23 cellular contexts compared by ENCODE assay signal in the genomic region with DNA sequence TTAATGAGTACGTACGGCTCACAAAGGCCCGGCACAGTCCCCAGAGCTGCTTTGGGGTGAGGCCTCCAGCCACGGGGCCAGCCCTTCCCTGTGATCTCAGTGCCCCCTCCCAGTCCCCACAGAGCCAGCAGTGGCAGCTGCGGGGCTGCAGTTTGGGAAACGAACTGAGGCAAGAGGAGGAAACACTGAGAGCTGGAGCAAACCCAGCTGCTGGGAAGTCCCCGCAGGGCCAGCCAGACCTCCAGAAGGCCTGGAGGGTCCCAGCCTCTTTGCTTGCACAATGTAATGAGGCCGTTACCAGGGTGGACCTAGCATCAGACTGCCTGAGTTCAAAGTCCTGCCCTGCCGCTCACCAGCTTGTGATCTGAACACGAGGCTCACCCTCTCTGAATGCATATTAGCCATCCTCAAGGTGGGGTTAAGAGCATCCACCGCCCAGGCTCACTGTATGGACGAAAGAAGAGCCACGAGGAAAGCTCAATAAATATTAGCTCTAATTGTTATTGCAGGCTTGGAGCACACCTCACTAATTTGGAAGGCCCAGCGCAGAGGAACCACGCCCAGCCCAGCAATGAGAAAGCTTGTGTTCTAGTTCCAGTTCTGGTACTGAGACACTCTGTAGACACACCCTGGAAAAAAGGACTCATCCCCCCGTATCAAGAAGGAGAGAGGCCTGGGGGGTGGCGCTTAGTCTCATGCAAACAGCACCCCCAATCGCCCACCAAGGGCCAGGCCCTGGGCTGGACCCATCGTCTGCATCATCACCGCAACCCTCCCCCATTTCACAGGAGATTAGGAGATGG.
DNase-seq lines count a peak whose midpoint lies in the region; ATAC-seq and TF ChIP-seq lines count a peak whose summit lies in the region.
"Had no signal": no experiment of that assay in that cellular context is flagged by ENCODE, and none has a peak within 500 bp of the region (broad histone marks: within the 10 kb centered on the region; RNA-seq: fewer than 3 reads in every experiment).

No MANE protein-coding gene starts in this region.

- TF ChIP-seq CTCF in mucosa of descending colon (IDR thresholded peaks at IDR 0.05) (no peak), smooth muscle cell (IDR thresholded peaks at IDR 0.05; ENCODE audit: borderline replicate concordance, insufficient read depth, poor library complexity, severe bottlenecking) (no peak)

- no peaks in the 10 kb centered on the region for H3F3A ChIP-seq in smooth muscle cell (ENCODE audit: low read depth)

- no peaks in the 10 kb centered on the region for H3K36me3 ChIP-seq in mucosa of descending colon (ENCODE audit: low read depth)
- no peaks in the 10 kb centered on the region for H3K36me3 ChIP-seq in smooth muscle cell (ENCODE audit: low read depth)
- H3K36me3 ChIP-seq: brain microvascular endothelial cell, colonic mucosa, MG63 had no signal

- H3K9me3 ChIP-seq in mucosa of descending colon, result no peaks in the 10 kb centered on the region
- no peaks in the 10 kb centered on the region for H3K9me3 ChIP-seq in smooth muscle cell (replicated peaks; ENCODE audit: low read depth)
- H3K9me3 ChIP-seq: colonic mucosa, MG63 had no signal

- no peak overlapping the region for H3K9ac ChIP-seq in smooth muscle cell (ENCODE audit: low read depth)

- peak; percentile 67 for ATAC-seq in mucosa of descending colon
- ATAC-seq in effector memory CD8-positive, alpha-beta T cell (replicated peaks), result no peak
- ATAC-seq: activated naive CD8-positive, alpha-beta T cell treated with anti-CD3 and anti-CD28 coated beads, Interleukin-2, amount 50 U/mL, for 24 hours had no signal

- no peaks in the 10 kb centered on the region for H3K9me3 Mint-ChIP-seq in effector memory CD8-positive, alpha-beta T cell
- H3K9me3 Mint-ChIP-seq: activated CD4-positive, alpha-beta memory T cell treated with anti-CD3 and anti-CD28 coated beads, Interleukin-2, amount 10 ng/mL, durations not matched to agents 7 days and 5 days; activated naive CD8-positive, alpha-beta T cell treated with anti-CD3 and anti-CD28 coated beads, Interleukin-2, amount 50 U/mL, for 24 hours; endodermal cell had no signal

- no peaks in the 10 kb centered on the region for H3K4me1 Mint-ChIP-seq in effector memory CD8-positive, alpha-beta T cell (ENCODE audit: low read depth in 2 of 2)
- H3K4me1 Mint-ChIP-seq: activated CD4-positive, alpha-beta memory T cell treated with anti-CD3 and anti-CD28 coated beads, Interleukin-2, amount 10 ng/mL, durations not matched to agents 7 days and 5 days; activated naive CD8-positive, alpha-beta T cell treated with anti-CD3 and anti-CD28 coated beads, Interleukin-2, amount 50 U/mL, for 24 hours; CD4-positive, CD25-positive, alpha-beta regulatory T cell had no signal

- DNase-seq in HuH-7.5 (ENCODE audit: low spot score) (peak; percentile 54), caudate nucleus (lab: John Stamatoyannopoulos, UW) (peak in 6 of 61 donors; percentile 2 to 29 (median 16)), mucosa of descending colon (peak in 1 of 3 donors; percentile 15), smooth muscle cell (lab: John Stamatoyannopoulos, UW; ENCODE audit: unreplicated experiment) (no peak), NOMO-1 (lab: John Stamatoyannopoulos, UW; ENCODE audit: unreplicated experiment in 2 of 2) (no peak)
- no peak for DNase-seq in activated CD4-positive, alpha-beta T cell treated with anti-CD3 and anti-CD28 coated beads for 4 hours
- DNase-seq in effector memory CD8-positive, alpha-beta T cell, result no peak
- DNase-seq: activated CD4-positive, alpha-beta memory T cell treated with anti-CD3 and anti-CD28 coated beads, Interleukin-2, amount 10 ng/mL, durations not matched to agents 7 days and 5 days; activated CD4-positive, CD25-positive, alpha-beta regulatory T cell; activated gamma-delta T cell; activated naive CD8-positive, alpha-beta T cell treated with anti-CD3 and anti-CD28 coated beads, Interleukin-2, amount 50 U/mL, for 24 hours; activated T-cell treated with anti-CD3 and anti-CD28 coated beads for 4 hours; brain microvascular endothelial cell; CD4-positive, CD25-positive, alpha-beta regulatory T cell; colonic mucosa; EL; MG63; NCI-H1417; NCI-H2107; NCI-H510A; stimulated activated CD4-positive, alpha-beta T cell treated with anti-CD3 and anti-CD28 coated beads, Interleukin-15, amount 100 ng/mL, for 24 hours; T-helper 9 cell had no signal

- H3K27me3 Mint-ChIP-seq in effector memory CD8-positive, alpha-beta T cell, result peaks cover 11 to 17% of the 10 kb centered on the region in 2 donors
- H3K27me3 Mint-ChIP-seq: activated CD4-positive, alpha-beta memory T cell treated with anti-CD3 and anti-CD28 coated beads, Interleukin-2, amount 10 ng/mL, durations not matched to agents 7 days and 5 days had no signal

- peak overlapping the region; percentile 4 for H2AFZ ChIP-seq in smooth muscle cell (ENCODE audit: low read depth)

- H3K36me3 Mint-ChIP-seq in effector memory CD8-positive, alpha-beta T cell (ENCODE audit: insufficient read depth), result no peaks in the 10 kb centered on the region
- H3K36me3 Mint-ChIP-seq: CD4-positive, CD25-positive, alpha-beta regulatory T cell had no signal

- 69% methylated on average over 20 of the region's 20 CpGs for WGBS in smooth muscle cell (ENCODE audit: low lambda C conversion rate)

- no peaks in the 10 kb centered on the region for H3K27me3 ChIP-seq in smooth muscle cell (ENCODE audit: low read depth)
- H3K27me3 ChIP-seq: brain microvascular endothelial cell, colonic mucosa, MG63 had no signal

- H3K4me1 ChIP-seq in mucosa of descending colon (ENCODE audit: low read depth) (no peaks in the 10 kb centered on the region), smooth muscle cell (ENCODE audit: low read depth) (peaks cover 6% of the 10 kb centered on the region)
- H3K4me1 ChIP-seq: colonic mucosa had no signal

- H3K27ac Mint-ChIP-seq in effector memory CD8-positive, alpha-beta T cell, result no peak overlapping the region
- H3K27ac Mint-ChIP-seq: activated CD4-positive, alpha-beta memory T cell treated with anti-CD3 and anti-CD28 coated beads, Interleukin-2, amount 10 ng/mL, durations not matched to agents 7 days and 5 days; activated naive CD8-positive, alpha-beta T cell treated with anti-CD3 and anti-CD28 coated beads, Interleukin-2, amount 50 U/mL, for 24 hours; CD4-positive, CD25-positive, alpha-beta regulatory T cell; endodermal cell had no signal

- no peaks in the 10 kb centered on the region for H4K20me1 ChIP-seq in smooth muscle cell (ENCODE audit: low read depth)

- H3K4me3 ChIP-seq in mucosa of descending colon (no peak overlapping the region), smooth muscle cell (no peak overlapping the region)
- H3K4me3 ChIP-seq: colonic mucosa, MG63 had no signal

- intact Hi-C loops in mucosa of descending colon (cut with DNase I, micrococcal nuclease), result no loop called here

- H3K4me3 Mint-ChIP-seq in effector memory CD8-positive, alpha-beta T cell, result no peak overlapping the region
- H3K4me3 Mint-ChIP-seq: activated CD4-positive, alpha-beta memory T cell treated with anti-CD3 and anti-CD28 coated beads, Interleukin-2, amount 10 ng/mL, durations not matched to agents 7 days and 5 days; activated naive CD8-positive, alpha-beta T cell treated with anti-CD3 and anti-CD28 coated beads, Interleukin-2, amount 50 U/mL, for 24 hours; CD4-positive, CD25-positive, alpha-beta regulatory T cell; endodermal cell had no signal

- H3K4me2 ChIP-seq in smooth muscle cell, result no peak overlapping the region

- no peaks in the 10 kb centered on the region for H3K79me2 ChIP-seq in smooth muscle cell (ENCODE audit: low read depth)

- peak overlapping the region; percentile 11 for H3K27ac ChIP-seq in caudate nucleus (ENCODE audit: low read depth, low read length)
- no peak overlapping the region for H3K27ac ChIP-seq in smooth muscle cell (ENCODE audit: low read depth)
- H3K27ac ChIP-seq: brain microvascular endothelial cell had no signal
